ENCODE assay signal across 8 cellular contexts in the genomic region with DNA sequence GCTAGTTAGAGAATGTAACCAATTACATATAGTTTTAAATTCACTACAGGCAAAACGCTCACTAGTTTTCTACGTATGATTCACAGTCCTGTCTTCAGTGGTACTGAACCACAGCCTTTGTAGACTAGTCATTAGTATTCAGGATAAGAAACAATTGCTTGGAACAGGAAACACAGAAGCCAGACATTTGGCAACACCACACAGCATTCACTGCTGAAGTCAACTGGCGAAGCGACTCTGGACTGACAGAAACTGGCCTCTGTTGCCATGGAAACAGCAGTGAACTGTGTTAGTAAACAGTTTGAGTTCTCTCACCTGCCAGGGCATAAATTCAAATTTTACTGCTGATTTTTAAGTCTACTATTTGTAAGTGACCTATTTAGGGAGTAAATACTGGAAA. TPM values are rescaled to one million over a fixed set of nuclear protein-coding genes. Genes with fewer than 3 reads are reported as not detected.
DNase-seq lines count a peak whose midpoint lies in the region; ATAC-seq and TF ChIP-seq lines count a peak whose summit lies in the region.

No MANE protein-coding gene starts in this region.

- peak overlapping the region; percentile 15; the same call in 1 of the 2 replicates for H3K27ac ChIP-seq in VCaP
- H3K27ac ChIP-seq in heart right ventricle = peak overlapping the region in 1 of 10 donors; percentile 22
- H3K27ac ChIP-seq in CD4-positive, alpha-beta T cell (ENCODE audit: low read depth, low read length) = no peak overlapping the region

- TF ChIP-seq CTCF in VCaP (conservative IDR thresholded peaks at IDR 0.05) (no peak), heart right ventricle (IDR thresholded peaks at IDR 0.05) (no peak), Calu3 (IDR thresholded peaks at IDR 0.05; ENCODE audit: unreplicated experiment) (no peak)
- no peak for TF ChIP-seq CTCF in CD4-positive, alpha-beta T cell (IDR thresholded peaks at IDR 0.05)

- POLR2A ChIA-PET in CD4-positive, alpha-beta T cell (lab: Charles Lee) = no interaction called here

- H3K4me1 ChIP-seq in heart right ventricle = no peaks in the 10 kb centered on the region

- H3K4me1 Mint-ChIP-seq in Calu3 (ENCODE audit: low read depth, unreplicated experiment) = peaks cover 14% of the 10 kb centered on the region
- no peaks in the 10 kb centered on the region for H3K4me1 Mint-ChIP-seq in CD4-positive, alpha-beta T cell (ENCODE audit: low read depth)

- ATAC-seq in heart right ventricle (peak in 6 of 8 donors; percentile 55 to 83 (median 74)), HG02623 (IDR thresholded peaks at IDR 0.05; ENCODE audit: unreplicated experiment) (no peak)
- ATAC-seq in CD4-positive, alpha-beta T cell (ENCODE audit: poor library complexity) = no peak

- H3K27me3 Mint-ChIP-seq in Calu3 (ENCODE audit: unreplicated experiment) = no peaks in the 10 kb centered on the region
- no peaks in the 10 kb centered on the region for H3K27me3 Mint-ChIP-seq in CD4-positive, alpha-beta T cell

- no peaks in the 10 kb centered on the region for H3K36me3 ChIP-seq in heart right ventricle

- H3K27me3 ChIP-seq in heart right ventricle = no peaks in the 10 kb centered on the region
- H3K27me3 ChIP-seq in CD4-positive, alpha-beta T cell (ENCODE audit: control insufficient read depth, insufficient read depth, low read length) = no peaks in the 10 kb centered on the region

- no peak overlapping the region for H3K27ac Mint-ChIP-seq in Calu3 (ENCODE audit: unreplicated experiment)
- no peak overlapping the region for H3K27ac Mint-ChIP-seq in CD4-positive, alpha-beta T cell

- CTCF ChIA-PET in Calu3 (lab: Charles Lee) = no interaction called here
- CTCF ChIA-PET in CD4-positive, alpha-beta T cell (lab: Charles Lee) = no interaction called here

- WGBS in heart right ventricle, 2 donors = 38% methylated on average over 4 of the region's 4 CpGs

- no peak overlapping the region for H3K4me3 ChIP-seq in heart right ventricle

- no peaks in the 10 kb centered on the region for H3K36me3 Mint-ChIP-seq in Calu3 (ENCODE audit: insufficient read depth, unreplicated experiment)
- no peaks in the 10 kb centered on the region for H3K36me3 Mint-ChIP-seq in CD4-positive, alpha-beta T cell (ENCODE audit: low read depth)

- intact Hi-C loops in heart right ventricle (cut with DNase I) = no loop called here
- intact Hi-C loops in Calu3 (cut with micrococcal nuclease; ENCODE audit: unreplicated experiment) = no loop called here
- intact Hi-C loops in CD4-positive, alpha-beta T cell (cut with DNase I, micrococcal nuclease) = no loop called here

- DNase-seq in HT1080 (ENCODE audit: low read depth) = peak; percentile 4
- DNase-seq in heart right ventricle = peak; percentile 11 to 44
- peak; percentile 91 for DNase-seq in renal cortical epithelial cell (ENCODE audit: low read depth)
- DNase-seq in Calu3 = no peak
- DNase-seq in stimulated activated CD8-positive, alpha-beta memory T cell treated with anti-CD3 and anti-CD28 coated beads, Interleukin-4, amount 100 ng/mL, for 48 hours = no peak
- no peak for DNase-seq in CD4-positive, alpha-beta T cell

- BruUV-seq in Calu3 (replicated peaks; lab: Mats Ljungman, UMichigan) = no TSS peak

- H3K9me3 Mint-ChIP-seq in Calu3 (ENCODE audit: low read depth, unreplicated experiment) = no peaks in the 10 kb centered on the region
- no peaks in the 10 kb centered on the region for H3K9me3 Mint-ChIP-seq in CD4-positive, alpha-beta T cell

- no peak overlapping the region for H3K4me3 Mint-ChIP-seq in Calu3 (ENCODE audit: low read depth, unreplicated experiment)
- no peak overlapping the region for H3K4me3 Mint-ChIP-seq in CD4-positive, alpha-beta T cell

- H3K9me3 ChIP-seq in heart right ventricle = peaks cover 0 to 9% (median 0%) of the 10 kb centered on the region in 11 donors
- H3K9me3 ChIP-seq in CD4-positive, alpha-beta T cell (ENCODE audit: control insufficient read depth, low read length) = no peaks in the 10 kb centered on the region

RNA-seq across cellular contexts. Expression of a gene that starts 57.6 kb away (rescaled TPM):
- 0.03 and 2.0 TPM in 2 replicates for total RNA-seq in HT1080 (2014; rRNA removed; shearing (Covaris generic))
- polyA plus RNA-seq in HT1080 (2015; cell fraction: cytosol; rRNA removed) = 0.28 and 1.0 TPM in 2 replicates
- polyA plus RNA-seq in HT1080 (2015; cell fraction: nucleus; rRNA removed) = 0.37 and 1.00 TPM in 2 replicates
- total RNA-seq in heart right ventricle (1 to 10 TPM; 1.8 to 5.9 (median 2.6) TPM), renal cortical epithelial cell (7.8 and 42.9 TPM in 2 replicates), Calu3 (2022) (2.9 and 3.6 TPM in 2 replicates)
- 1 to 10 TPM in 1 of 2 donors, under 1 TPM in 1; 0.94 to 3.8 TPM for polyA plus RNA-seq in heart right ventricle
- under 1 TPM; 0.28 to 0.36 TPM for total RNA-seq in CD4-positive, alpha-beta T cell

Comparison
In these comparisons a context has a peak if more than half of its experiments do, and no peak if none do; other contexts are left out.
1. DNase-seq: peak in HT1080 (single experiment), heart right ventricle (2 of 2) and renal cortical epithelial cell (single experiment); none in Calu3 (single experiment), stimulated activated CD8-positive, alpha-beta memory T cell treated with anti-CD3 and anti-CD28 coated beads, Interleukin-4, amount 100 ng/mL, for 48 hours (single experiment) and CD4-positive, alpha-beta T cell (0 of 10).
2. ATAC-seq: peak in heart right ventricle (6 of 8); none in CD4-positive, alpha-beta T cell (single experiment) and HG02623 (single experiment).